9 cellular contexts compared by ENCODE assay signal in the genomic region with DNA sequence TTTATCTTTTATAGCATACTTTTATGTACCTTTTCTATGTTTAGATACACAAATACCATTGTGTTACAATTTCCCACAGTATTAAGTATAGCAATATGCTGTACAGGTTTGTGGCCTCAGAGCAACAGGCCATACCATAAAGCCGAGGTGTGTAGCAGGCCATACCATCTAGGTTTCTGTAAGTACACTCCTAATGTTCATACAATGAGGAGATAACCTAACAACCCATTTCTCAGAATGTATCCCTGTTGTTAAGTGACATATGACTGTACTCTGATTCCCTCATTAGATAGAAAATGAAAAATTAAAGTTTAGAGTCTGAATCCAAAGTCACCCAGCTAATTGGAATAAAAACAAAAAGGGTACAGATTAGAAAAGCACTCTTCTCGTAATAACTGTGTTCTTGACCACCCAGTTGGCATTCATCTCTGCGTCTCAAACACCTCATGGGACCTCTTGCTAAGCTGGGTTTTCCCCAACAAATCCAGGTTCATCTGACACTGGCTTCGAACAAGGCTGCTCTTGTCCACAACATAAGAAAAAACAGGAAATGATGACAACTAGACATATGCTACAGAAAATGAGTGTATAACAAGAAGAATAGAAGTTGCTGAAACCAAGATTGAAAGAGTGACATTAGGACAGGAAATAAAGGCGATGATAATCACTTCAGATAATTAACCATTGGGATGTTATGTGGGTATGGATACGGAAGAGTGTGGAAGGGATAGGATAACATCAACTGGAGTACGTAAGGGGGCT. TPM values are rescaled to one million over a fixed set of nuclear protein-coding genes. Genes with fewer than 3 reads are reported as not detected.
DNase-seq lines count a peak whose midpoint lies in the region; ATAC-seq, FAIRE-seq and TF ChIP-seq lines count a peak whose summit lies in the region.
"Had no signal": no experiment of that assay in that cellular context is flagged by ENCODE, and none has a peak within 500 bp of the region (broad histone marks: within the 10 kb centered on the region; RNA-seq: fewer than 3 reads in every experiment).

No MANE protein-coding gene starts in this region.

- peaks cover 13% of the 10 kb centered on the region for H3K4me1 ChIP-seq in SJCRH30
- H3K4me1 ChIP-seq in esophagus muscularis mucosa = peaks cover 19 to 32% (median 31%) of the 10 kb centered on the region in 4 donors

- in situ Hi-C loops in GM13976 (cut with MboI; ENCODE audit: low sequenced_read_pairs, unreplicated experiment) = no loop called here

- no peak for TF ChIP-seq EP300 in esophagus muscularis mucosa (IDR thresholded peaks at IDR 0.05)

- TF ChIP-seq POLR2A in GM12892 (IDR thresholded peaks at IDR 0.05; ENCODE audit: low read depth, low read length) (no peak), esophagus muscularis mucosa (IDR thresholded peaks at IDR 0.05; ENCODE audit: low read depth) (no peak)

- ATAC-seq in HG03342 (IDR thresholded peaks at IDR 0.05; ENCODE audit: unreplicated experiment) = no peak

- no peaks in the 10 kb centered on the region for H3K27me3 ChIP-seq in SJCRH30
- H3K27me3 ChIP-seq in esophagus muscularis mucosa = no peaks in the 10 kb centered on the region

- intact Hi-C loops in esophagus muscularis mucosa (cut with DNase I) = no loop called here

- H3K9me3 ChIP-seq in SJCRH30 (replicated peaks) (no peaks in the 10 kb centered on the region), esophagus muscularis mucosa (no peaks in the 10 kb centered on the region)

- 51% methylated on average over 7 of the region's 7 CpGs for WGBS in esophagus muscularis mucosa

- TF ChIP-seq CTCF in esophagus muscularis mucosa (IDR thresholded peaks at IDR 0.05) (no peak), GM13976 (IDR thresholded peaks at IDR 0.05; ENCODE audit: borderline replicate concordance, control extremely low read depth, extremely low read depth, insufficient read depth, missing control alignments) (no peak)

- no peak for DNase-seq in GM12892 (ENCODE audit: insufficient read length)
- DNase-seq in SJCRH30 = no peak
- DNase-seq in esophagus muscularis mucosa (ENCODE audit: extremely low spot score) = no peak
- DNase-seq in skeletal muscle cell (ENCODE audit: low read depth) = no peak
- no peak for DNase-seq in GM13976 (ENCODE audit: low spot score)
- DNase-seq in mesenteric fat pad (ENCODE audit: low spot score) = no peak
- no peak for DNase-seq in epidermal melanocyte (ENCODE audit: insufficient read length, low spot score)

- H3K27ac ChIP-seq in SJCRH30 (peak overlapping the region; percentile 45; the same call in 1 of the 2 replicates), esophagus muscularis mucosa (replicated peaks in 1 of 4) (peak overlapping the region in 3 of 4 donors; percentile 85 to 91 (median 88))

- H3K36me3 ChIP-seq in SJCRH30 (peaks cover 29% of the 10 kb centered on the region), esophagus muscularis mucosa (peaks cover 33 to 46% (median 39%) of the 10 kb centered on the region in 4 donors)

- H3K4me3 ChIP-seq in SJCRH30 (peak overlapping the region; percentile 79), esophagus muscularis mucosa (peak overlapping the region; percentile 91 to 96 (median 94)), skeletal muscle cell (ENCODE audit: low read depth, low read length) (peak overlapping the region; percentile 96)

- peak; percentile 82 for FAIRE-seq in GM12892 (lab: Jason Lieb, UNC)
- FAIRE-seq: colon had no signal

RNA-seq across cellular contexts. Expression of a gene that starts 1.4 kb away (rescaled TPM):
- polyA plus RNA-seq in GM12892 (2012; ENCODE audit: missing spikeins) = 342 TPM
- total RNA-seq in SJCRH30 (2014; rRNA removed; shearing (Covaris generic)) = 293 and 330 TPM in 2 replicates
- total RNA-seq in esophagus muscularis mucosa (100 to 1,000 TPM; 231 to 315 (median 279) TPM), mesenteric fat pad (123 TPM)

RNA-seq across cellular contexts. Expression of a gene that starts 7.4 kb away (rescaled TPM):
- 19.8 TPM for polyA plus RNA-seq in GM12892 (2012; ENCODE audit: missing spikeins)
- total RNA-seq in SJCRH30 (2014; rRNA removed; shearing (Covaris generic)) = 18.1 and 25.1 TPM in 2 replicates
- total RNA-seq in esophagus muscularis mucosa (10 to 100 TPM in 3 of 4 donors, 1 to 10 TPM in 1; 7.6 to 15.4 (median 13.6) TPM), mesenteric fat pad (29.2 TPM)

RNA-seq across cellular contexts. Expression of a gene that starts 8.6 kb away (rescaled TPM):
- 28.2 TPM for polyA plus RNA-seq in GM12892 (2012; ENCODE audit: missing spikeins)
- total RNA-seq in SJCRH30 (2014; rRNA removed; shearing (Covaris generic)) = 2.2 and 4.6 TPM in 2 replicates
- 1 to 10 TPM; 2.8 to 5.2 (median 4.1) TPM for total RNA-seq in esophagus muscularis mucosa
- total RNA-seq in mesenteric fat pad = 9.8 TPM
